Comparison of ENCODE assay signal across 18 cellular contexts in the genomic region with DNA sequence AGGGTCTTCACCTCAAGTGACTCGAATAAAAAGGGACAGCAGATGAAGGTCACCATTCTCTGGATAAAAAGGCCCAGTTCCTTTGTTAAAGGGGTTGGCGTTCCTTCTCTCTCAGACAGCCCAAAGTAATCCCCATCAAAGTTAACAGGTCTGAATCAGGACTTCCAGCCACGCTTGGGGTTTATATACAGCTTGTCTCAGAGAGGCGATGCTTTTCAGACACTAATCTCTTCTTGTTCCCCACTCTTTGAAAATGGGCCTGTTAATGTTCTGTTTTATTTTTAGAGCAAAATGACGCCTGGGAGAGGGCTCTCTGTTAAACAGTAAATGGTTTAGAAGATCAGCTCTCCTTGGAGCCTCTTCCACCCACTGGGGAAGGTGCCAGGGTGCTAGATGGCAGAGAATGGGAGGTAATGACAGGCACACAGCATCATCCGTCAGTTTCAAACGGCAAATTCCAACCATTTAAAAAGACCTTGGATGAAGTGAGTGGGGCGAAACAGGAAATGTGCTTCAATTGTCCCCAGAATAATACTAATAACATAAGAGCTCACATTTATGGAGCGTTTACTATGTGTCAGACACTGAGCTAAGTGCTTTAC.
DNase-seq lines count a peak whose midpoint lies in the region; ATAC-seq and TF ChIP-seq lines count a peak whose summit lies in the region.
"Had no signal": no experiment of that assay in that cellular context is flagged by ENCODE, and none has a peak within 500 bp of the region (broad histone marks: within the 10 kb centered on the region; RNA-seq: fewer than 3 reads in every experiment).

No MANE protein-coding gene starts in this region.

- 51% methylated on average over 9 of the region's 9 CpGs for WGBS in hepatocyte (ENCODE audit: low lambda C conversion rate, missing lambda C conversion rate)

- H3K9ac ChIP-seq in rectal smooth muscle tissue (ENCODE audit: low read length), result no peak overlapping the region
- H3K9ac ChIP-seq: BLaER1 had no signal

- TF ChIP-seq CTCF in VCaP (conservative IDR thresholded peaks at IDR 0.05), result no peak
- no peak for TF ChIP-seq CTCF in hepatocyte (IDR thresholded peaks at IDR 0.05; ENCODE audit: poor library complexity)
- no peak for TF ChIP-seq CTCF in tibial artery (IDR thresholded peaks at IDR 0.05)

- no peaks in the 10 kb centered on the region for H3K9me2 ChIP-seq in hepatocyte (replicated peaks; ENCODE audit: insufficient read depth)

- H3K36me3 ChIP-seq in hepatocyte (replicated peaks; ENCODE audit: insufficient read depth, low read depth) (no peaks in the 10 kb centered on the region), rectal smooth muscle tissue (ENCODE audit: control insufficient read depth, insufficient read depth, low read length) (no peaks in the 10 kb centered on the region), tibial artery (no peaks in the 10 kb centered on the region)
- H3K36me3 ChIP-seq: MG63 had no signal

- H3K27me3 ChIP-seq in hepatocyte, result no peaks in the 10 kb centered on the region
- no peaks in the 10 kb centered on the region for H3K27me3 ChIP-seq in rectal smooth muscle tissue (ENCODE audit: control insufficient read depth, insufficient read depth, low read length)
- no peaks in the 10 kb centered on the region for H3K27me3 ChIP-seq in tibial artery
- H3K27me3 ChIP-seq: BLaER1, MG63 had no signal

- H3K4me3 ChIP-seq in hepatocyte (no peak overlapping the region), rectal smooth muscle tissue (ENCODE audit: low read length) (no peak overlapping the region), tibial artery (no peak overlapping the region)
- H3K4me3 ChIP-seq: BLaER1, coronary artery, MG63, psoas muscle had no signal

- intact Hi-C loops in tibial artery (cut with DNase I; ENCODE audit: low total_unique reads), result no loop called here

- no peaks in the 10 kb centered on the region for H4K20me1 ChIP-seq in hepatocyte (ENCODE audit: insufficient read depth, poor library complexity, severe bottlenecking)
- H4K20me1 ChIP-seq: BLaER1 had no signal

- DNase-seq in NCI-H1092 treated with DMSO at 0.1 percent for 48 hours (lab: John Stamatoyannopoulos, UW) (peak; percentile 79), hepatocyte (ENCODE audit: low spot score) (peak; percentile 39), tibial artery (no peak)
- DNase-seq: activated CD4-positive, alpha-beta T cell treated with anti-CD3 and anti-CD28 coated beads for 48 hours; activated T-cell treated with anti-CD3 and anti-CD28 coated beads, Interleukin-2, amount 50 U/mL, for 72 hours; MG63; NCI-H446 treated with DMSO at 0.1 percent for 48 hours; psoas muscle; stimulated activated CD4-positive, alpha-beta T cell treated with anti-CD3 and anti-CD28 coated beads, Interleukin-1b, Interleukin-23, amount 100 ng/mL, for 48 hours; stimulated activated CD8-positive, alpha-beta memory T cell treated with anti-CD3 and anti-CD28 coated beads, Interleukin-4, amount 100 ng/mL, for 48 hours; T-helper 2 cell had no signal

- no peak for ATAC-seq in GM18517 (IDR thresholded peaks at IDR 0.05; ENCODE audit: unreplicated experiment)
- ATAC-seq in GM19035 (IDR thresholded peaks at IDR 0.05; ENCODE audit: unreplicated experiment), result no peak
- ATAC-seq in activated CD4-positive, CD25-positive, alpha-beta regulatory T cell treated with anti-CD3 and anti-CD28 coated beads, Interleukin-2, amount 50 U/mL, for 24 hours, result no peak
- ATAC-seq: activated T-cell treated with anti-CD3 and anti-CD28 coated beads, Interleukin-2, amount 50 U/mL, for 72 hours; psoas muscle had no signal

- H3K79me2 ChIP-seq in hepatocyte, result no peaks in the 10 kb centered on the region

- peak overlapping the region; percentile 44 for H3K27ac ChIP-seq in VCaP
- H3K27ac ChIP-seq in hepatocyte, result peak overlapping the region; percentile 90
- peak overlapping the region; percentile 48 for H3K27ac ChIP-seq in rectal smooth muscle tissue (ENCODE audit: low read depth, low read length)
- no peak overlapping the region for H3K27ac ChIP-seq in tibial artery
- H3K27ac ChIP-seq: BLaER1, psoas muscle had no signal

- H3K4me2 ChIP-seq in hepatocyte, result peak overlapping the region; percentile 38
- H3K4me2 ChIP-seq: BLaER1 had no signal

- H3K4me1 ChIP-seq in hepatocyte (ENCODE audit: insufficient read depth) (peaks cover 24% of the 10 kb centered on the region), rectal smooth muscle tissue (ENCODE audit: control insufficient read depth, insufficient read depth, low read length) (peaks cover 27% of the 10 kb centered on the region), tibial artery (peaks cover 0 to 7% (median 0%) of the 10 kb centered on the region in 4 donors)
- H3K4me1 ChIP-seq: BLaER1, psoas muscle had no signal

- H3K9me3 ChIP-seq in hepatocyte (ENCODE audit: low read depth), result no peaks in the 10 kb centered on the region
- H3K9me3 ChIP-seq in tibial artery, result no peaks in the 10 kb centered on the region
- H3K9me3 ChIP-seq: BLaER1, MG63, psoas muscle had no signal

- no peak overlapping the region for H2AFZ ChIP-seq in hepatocyte

Comparison
In these comparisons a context has a peak if more than half of its experiments do, and no peak if none do; other contexts are left out.
1. DNase-seq: peak in NCI-H1092 treated with DMSO at 0.1 percent for 48 hours (single experiment) and hepatocyte (single experiment); none in tibial artery (0 of 2).
2. H3K27ac ChIP-seq: peak in VCaP (single experiment), hepatocyte (single experiment) and rectal smooth muscle tissue (single experiment); none in tibial artery (0 of 2).